In the genomic region with DNA sequence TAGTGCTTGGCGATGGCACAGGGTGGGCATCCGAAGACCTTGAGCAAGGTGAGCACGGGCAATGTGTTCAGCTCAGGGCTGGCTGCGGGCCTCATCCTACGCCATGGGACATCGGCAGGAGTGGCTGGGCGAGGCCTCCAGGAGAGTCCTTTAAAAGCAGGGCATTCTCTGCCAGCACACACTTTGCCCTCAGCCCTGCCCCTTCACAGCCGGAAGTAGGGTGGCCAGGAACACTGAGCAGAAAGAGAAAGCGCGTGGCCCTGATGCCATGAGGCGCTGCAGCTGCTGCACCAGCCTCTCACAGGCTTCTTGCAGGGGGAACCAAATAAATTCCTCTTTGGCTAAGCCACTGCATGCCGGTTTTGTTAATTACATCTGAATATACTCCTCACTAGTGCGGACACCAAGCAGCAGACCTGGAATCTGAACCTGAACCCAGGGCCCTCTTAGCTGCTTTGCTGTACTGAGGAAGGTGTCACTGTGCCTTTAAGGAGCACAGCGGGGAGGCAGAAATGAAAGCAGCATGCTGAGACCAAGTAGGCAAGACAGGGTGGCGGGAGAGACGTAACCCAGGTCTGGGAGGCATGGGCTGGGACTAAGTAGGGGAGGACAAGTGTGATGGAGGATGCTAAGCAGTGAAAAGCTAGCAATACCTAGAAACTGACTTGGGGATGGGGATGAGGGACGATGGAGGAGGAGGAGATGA, we compare ENCODE assay signal across 16 cellular contexts.
DNase-seq lines count a peak whose midpoint lies in the region; ATAC-seq, FAIRE-seq and TF ChIP-seq lines count a peak whose summit lies in the region.
"Had no signal": no experiment of that assay in that cellular context is flagged by ENCODE, and none has a peak within 500 bp of the region (broad histone marks: within the 10 kb centered on the region; RNA-seq: fewer than 3 reads in every experiment).

No MANE protein-coding gene starts in this region.

- H3K4me2 ChIP-seq in trophoblast cell (ENCODE audit: low read length) (no peak overlapping the region), mammary epithelial cell (ENCODE audit: insufficient read depth, low read depth, low read length) (no peak overlapping the region)
- H3K4me2 ChIP-seq: KMS-11 had no signal

- ATAC-seq in left ventricle myocardium superior, result peak; percentile 76

- H3K9me3 ChIP-seq in Peyer's patch (no peaks in the 10 kb centered on the region), small intestine (ENCODE audit: control insufficient read depth, low read depth) (no peaks in the 10 kb centered on the region), trophoblast cell (ENCODE audit: insufficient read depth, low read depth, low read length) (no peaks in the 10 kb centered on the region), mammary epithelial cell (replicated peaks; ENCODE audit: insufficient read depth, low read length) (no peaks in the 10 kb centered on the region)

- peak in 1 of 2 donors; percentile 46 for TF ChIP-seq POLR2A in Peyer's patch (IDR thresholded peaks at IDR 0.05)

- H2AFZ ChIP-seq in trophoblast cell (ENCODE audit: insufficient read depth, low read length, poor library complexity), result no peak overlapping the region
- no peak overlapping the region for H2AFZ ChIP-seq in mammary epithelial cell (ENCODE audit: low read depth, low read length)

- peaks cover 0 to 7% (median 0%) of the 10 kb centered on the region in 4 donors for H3K4me1 ChIP-seq in Peyer's patch
- H3K4me1 ChIP-seq in small intestine (ENCODE audit: control insufficient read depth in 2 of 2, insufficient read depth in 1 of 2, low read depth in 1 of 2, low read length in 1 of 2), result no peaks in the 10 kb centered on the region
- H3K4me1 ChIP-seq in trophoblast cell (ENCODE audit: control insufficient read depth in 1 of 2, insufficient read depth in 2 of 2, low read length in 2 of 2), result peaks cover 13 to 15% of the 10 kb centered on the region in 2 experiments
- peaks cover 4% of the 10 kb centered on the region for H3K4me1 ChIP-seq in mammary epithelial cell (ENCODE audit: insufficient read depth, low read length)

- H4K20me1 ChIP-seq in mammary epithelial cell (ENCODE audit: insufficient read depth, low read length), result no peaks in the 10 kb centered on the region

- no TSS peak for BruUV-seq in mammary epithelial cell (replicated peaks; lab: Mats Ljungman, UMichigan)

- no peak overlapping the region for H4K12ac ChIP-seq in trophoblast cell (ENCODE audit: low read depth, low read length)

- peak overlapping the region in 3 of 4 donors; percentile 55 to 67 (median 65) for H3K27ac ChIP-seq in Peyer's patch
- H3K27ac ChIP-seq in small intestine (ENCODE audit: low read depth in 1 of 2, low read length in 1 of 2), result peak overlapping the region in 1 of 2 donors; percentile 68
- no peak overlapping the region for H3K27ac ChIP-seq in trophoblast cell (ENCODE audit: low read depth, low read length)
- H3K27ac ChIP-seq in mammary epithelial cell (ENCODE audit: insufficient read depth, low read depth, low read length), result no peak overlapping the region
- H3K27ac ChIP-seq: KMS-11, VCaP had no signal

- H3K79me2 ChIP-seq in trophoblast cell (ENCODE audit: control insufficient read depth, insufficient read depth, low read length, poor library complexity), result no peaks in the 10 kb centered on the region
- no peaks in the 10 kb centered on the region for H3K79me2 ChIP-seq in mammary epithelial cell (ENCODE audit: insufficient read depth, low read length)

- DNase-seq in NCI-H1417 (lab: John Stamatoyannopoulos, UW), result peak in 2 of 3 experiments; percentile 35 to 72
- no peak for DNase-seq in NCI-H1417 treated with DMSO at 0.1 percent for 48 hours (lab: John Stamatoyannopoulos, UW)
- peak in 2 of 3 donors; percentile 89 to 91 for DNase-seq in Peyer's patch
- DNase-seq in left ventricle myocardium superior, result peak; percentile 69
- DNase-seq in small intestine, result peak; percentile 95
- DNase-seq in A172 (ENCODE audit: low spot score), result no peak
- DNase-seq in trophoblast cell, result no peak
- DNase-seq in mammary epithelial cell, result no peak
- DNase-seq: 8988T, aorta, Calu3, SHP77 treated with DMSO at 0.1 percent for 48 hours had no signal

- dilution Hi-C loops in mammary epithelial cell (cut with HindIII; ENCODE audit: low sequenced_read_pairs), result no loop called here

- H3K79me1 ChIP-seq in trophoblast cell (ENCODE audit: low read length), result peaks cover 3% of the 10 kb centered on the region

- H3K9ac ChIP-seq in trophoblast cell (ENCODE audit: low read length), result no peak overlapping the region
- no peak overlapping the region for H3K9ac ChIP-seq in mammary epithelial cell (ENCODE audit: insufficient read depth, low read length)
- H3K9ac ChIP-seq: KMS-11 had no signal

- intact Hi-C loops in left ventricle myocardium superior (cut with micrococcal nuclease) (no loop called here), mammary epithelial cell (cut with micrococcal nuclease) (no loop called here)

- H3K4me3 ChIP-seq in Peyer's patch, result peak overlapping the region in 2 of 4 donors; percentile 33 to 36
- H3K4me3 ChIP-seq in small intestine (ENCODE audit: low read depth in 1 of 2, low read length in 2 of 2), result peak overlapping the region in 1 of 2 donors; percentile 1
- no peak overlapping the region for H3K4me3 ChIP-seq in trophoblast cell (ENCODE audit: low read depth, low read length)
- no peak overlapping the region for H3K4me3 ChIP-seq in mammary epithelial cell (replicated peaks in 1 of 3; ENCODE audit: insufficient read depth in 1 of 3, low read depth in 2 of 3, low read length in 3 of 3)

- CTCF ChIA-PET in mammary epithelial cell (lab: Charles Lee; ENCODE audit: low non-redundant PET), result no interaction called here

- peak in 2 of 6 experiments; percentile 2 to 3 for TF ChIP-seq CTCF in Peyer's patch (IDR thresholded peaks at IDR 0.05)
- TF ChIP-seq CTCF in mammary epithelial cell (conservative IDR thresholded peaks at IDR 0.05 in 1 of 2, IDR thresholded peaks at IDR 0.05 in 1 of 2; ENCODE audit: extremely low read depth in 1 of 2, insufficient read depth in 1 of 2, low read depth in 1 of 2, low read length in 2 of 2), result no peak

- H2BK5ac ChIP-seq in trophoblast cell (ENCODE audit: low read depth, low read length, poor library complexity), result no peak overlapping the region

- H2BK120ac ChIP-seq in trophoblast cell (ENCODE audit: insufficient read depth, low read length, poor library complexity), result no peak overlapping the region

- no peak overlapping the region for H3K4ac ChIP-seq in trophoblast cell (ENCODE audit: low read depth, low read length)

- no peak for FAIRE-seq in small intestine (lab: Jason Lieb, UNC)
- FAIRE-seq: endometrium, GM19239 had no signal

- in situ Hi-C loops in mammary epithelial cell (cut with MboI; ENCODE audit: low sequenced_read_pairs in 2 of 2), result no loop called here

- H2BK12ac ChIP-seq in trophoblast cell (ENCODE audit: low read length), result no peak overlapping the region

- no peak overlapping the region for H3K23ac ChIP-seq in trophoblast cell (ENCODE audit: low read length)

- no peak overlapping the region for H4K91ac ChIP-seq in trophoblast cell (ENCODE audit: low read depth, low read length)

- no peak overlapping the region for H3K18ac ChIP-seq in trophoblast cell (ENCODE audit: low read length)

- 19 to 61% (median 39%) methylated on average over 17 of the region's 17 CpGs for WGBS in small intestine, 3 donors
- WGBS in trophoblast cell (ENCODE audit: extremely low coverage, insufficient coverage, insufficient read length), result no CpG with 5 or more reads among the region's 17 CpGs
- WGBS in mammary epithelial cell (ENCODE audit: low coverage, missing lambda C conversion rate), result 88% methylated on average over 17 of the region's 17 CpGs

- H3K14ac ChIP-seq in trophoblast cell (ENCODE audit: low read length), result no peak overlapping the region

- H3K36me3 ChIP-seq in Peyer's patch (no peaks in the 10 kb centered on the region), small intestine (ENCODE audit: control insufficient read depth in 2 of 2, insufficient read depth in 2 of 2, low read length in 2 of 2) (no peaks in the 10 kb centered on the region), trophoblast cell (ENCODE audit: control insufficient read depth in 1 of 2, insufficient read depth in 2 of 2, low read length in 2 of 2) (peaks cover 2 to 9% of the 10 kb centered on the region in 2 experiments), mammary epithelial cell (ENCODE audit: insufficient read depth, low read length) (no peaks in the 10 kb centered on the region)

- H3K27me3 ChIP-seq in Peyer's patch (no peaks in the 10 kb centered on the region), small intestine (ENCODE audit: control insufficient read depth in 2 of 2, insufficient read depth in 2 of 2, low read length in 2 of 2) (no peaks in the 10 kb centered on the region), trophoblast cell (ENCODE audit: insufficient read depth, low read length) (no peaks in the 10 kb centered on the region), mammary epithelial cell (ENCODE audit: insufficient read depth, low read length) (no peaks in the 10 kb centered on the region)

- no peak overlapping the region for H4K8ac ChIP-seq in trophoblast cell (ENCODE audit: low read depth, low read length)

- no peak overlapping the region for H2AK5ac ChIP-seq in trophoblast cell (ENCODE audit: low read length)

Comparison
In these comparisons a context has a peak if more than half of its experiments do, and no peak if none do; other contexts are left out.
1. DNase-seq: peak in NCI-H1417 (2 of 3), Peyer's patch (2 of 3), left ventricle myocardium superior (single experiment) and small intestine (single experiment); none in NCI-H1417 treated with DMSO at 0.1 percent for 48 hours (single experiment), A172 (single experiment), trophoblast cell (0 of 2) and mammary epithelial cell (single experiment).
2. H3K27ac ChIP-seq: peak in Peyer's patch (3 of 4); none in trophoblast cell (single experiment) and mammary epithelial cell (single experiment).